8 cellular contexts compared by ENCODE assay signal in genomic region chr2:54115284-54116137, GRCh38. TPM values are rescaled to one million over a fixed set of nuclear protein-coding genes. Genes with fewer than 3 reads are reported as not detected.
DNase-seq lines count a peak whose midpoint lies in the region; ATAC-seq, FAIRE-seq and TF ChIP-seq lines count a peak whose summit lies in the region.

TSS of gene ACYP2 (plus strand) at chr2:54115615.

- H3K4me1 ChIP-seq in right cardiac atrium (ENCODE audit: control insufficient read depth, insufficient read depth, low read length) (no peaks in the 10 kb centered on the region), uterus (no peaks in the 10 kb centered on the region)

- peak; percentile 83 for ATAC-seq in HG02973 (IDR thresholded peaks at IDR 0.05; ENCODE audit: unreplicated experiment)
- peak; percentile 99 for ATAC-seq in right cardiac atrium

- DNase-seq in GM18507 (ENCODE audit: extremely low spot score, insufficient read length, low read depth) (peak; percentile 88), NCI-H1930 (lab: John Stamatoyannopoulos, UW) (peak; percentile 90 to 93), anterior cingulate cortex (lab: John Stamatoyannopoulos, UW) (peak; percentile 48 to 98 (median 93)), right cardiac atrium (peak; percentile 98 to 99 (median 99)), putamen (ENCODE audit: low spot score) (peak; percentile 97), uterus (peak; percentile 94)

- peak; percentile 97 for FAIRE-seq in GM18507 (lab: Jason Lieb, UNC)

- peak; percentile 84 to 85 for TF ChIP-seq POLR2A in uterus (IDR thresholded peaks at IDR 0.05)

- peak within 1 kb of the TSS; percentile 100 for H3K27ac ChIP-seq in right cardiac atrium (ENCODE audit: low read length)
- peak within 1 kb of the TSS; percentile 96 to 99 for H3K27ac ChIP-seq in uterus

- no peaks in the 10 kb centered on the region for H3K36me3 ChIP-seq in uterus

- intact Hi-C loops in T-helper 2 cell treated with Interferon-gamma antibody and Interleukin-4, amounts not matched to agents 100 ng/mL and 5 ng/mL, for 36 hours (cut with micrococcal nuclease), result loop anchor here (1.0 to 10.0 kb wide), 11 partner anchors 8 to 1499 kb away; partner anchors contain the start of genes ASB3, CHAC2, EML6 and ERLEC1
- intact Hi-C loops in right cardiac atrium (cut with DNase I) (loop anchor here in 1 of 4 donors (10.0 kb wide), 1 partner anchor 589 kb away; no protein-coding TSS in a partner anchor), uterus (cut with DNase I; ENCODE audit: low total_unique reads) (no loop called here)

- WGBS in right cardiac atrium, result under 1% methylated on average over 57 of the region's 57 CpGs

- H3K27me3 ChIP-seq in right cardiac atrium (ENCODE audit: control insufficient read depth, insufficient read depth) (no peaks in the 10 kb centered on the region), uterus (no peaks in the 10 kb centered on the region)

- peak within 1 kb of the TSS; percentile 86 for H3K4me3 ChIP-seq in right cardiac atrium (ENCODE audit: low read length)
- peak within 1 kb of the TSS; percentile 60 to 95 for H3K4me3 ChIP-seq in uterus

- peak in 2 of 4 experiments; percentile 10 to 17 for TF ChIP-seq CTCF in uterus (IDR thresholded peaks at IDR 0.05)

- no peaks in the 10 kb centered on the region for H3K9me3 ChIP-seq in right cardiac atrium (ENCODE audit: control insufficient read depth, low read length)
- no peaks in the 10 kb centered on the region for H3K9me3 ChIP-seq in uterus

RNA-seq across cellular contexts. Expression of gene ACYP2, which starts in this region (rescaled TPM):
- total RNA-seq in T-helper 2 cell treated with Interferon-gamma antibody and Interleukin-4, amounts not matched to agents 100 ng/mL and 5 ng/mL, for 36 hours, result 10.8 and 12.1 TPM in 2 replicates
- 10 to 100 TPM; 47.1 to 70.2 (median 60.0) TPM for total RNA-seq in right cardiac atrium
- polyA plus RNA-seq in right cardiac atrium, result 122 TPM
- total RNA-seq in uterus, result 10 to 100 TPM; 10.3 to 44.3 (median 21.7) TPM

Comparison
In these comparisons a context has a peak if more than half of its experiments do, and no peak if none do; other contexts are left out.
1. Peak in every context shown above with its lines: DNase-seq, ATAC-seq, H3K4me3 ChIP-seq and H3K27ac ChIP-seq.